Comparison of ENCODE assay signal across 13 cellular contexts in the genomic region with DNA sequence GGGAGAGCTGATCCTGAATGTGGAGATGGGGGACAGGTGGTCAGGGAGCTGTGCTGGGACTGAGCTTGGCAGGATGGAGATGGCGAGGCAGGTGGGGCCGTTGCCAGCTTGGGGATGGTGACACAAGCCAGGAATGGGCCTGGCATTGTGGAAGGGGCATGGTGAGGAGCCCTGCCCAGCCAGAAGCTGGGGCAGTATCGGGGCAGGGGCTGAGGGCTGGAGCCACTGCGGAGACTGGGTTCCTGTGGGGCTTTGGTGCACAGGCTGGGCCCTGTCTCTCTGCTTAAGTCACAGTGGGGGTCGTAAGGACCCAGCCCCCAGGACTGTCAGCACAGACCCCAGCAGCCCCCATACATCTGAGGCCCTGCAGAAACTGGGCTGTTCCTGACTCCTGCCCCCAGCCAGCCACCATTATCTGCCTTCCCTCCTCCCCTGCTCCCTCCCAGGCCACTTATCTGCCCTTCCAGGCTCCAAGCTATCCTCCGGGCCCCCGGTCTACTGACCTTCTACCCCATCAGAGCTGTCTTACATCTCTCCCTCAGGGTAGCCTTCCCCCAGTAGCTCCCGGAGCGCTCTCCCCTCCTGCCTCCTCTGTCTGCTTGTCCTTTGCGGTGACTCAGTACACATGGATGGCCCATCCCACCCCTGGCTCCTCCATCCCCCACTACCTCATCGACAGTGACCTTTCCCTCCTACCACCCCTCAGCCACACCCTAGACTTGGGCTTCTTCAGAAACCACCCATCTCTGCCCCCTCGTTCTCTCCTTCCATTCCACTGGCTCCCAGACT. TPM values are rescaled to one million over a fixed set of nuclear protein-coding genes. Genes with fewer than 3 reads are reported as not detected.
A peak's percentile ranks its signal among the peaks of the same experiment; 100 is the strongest.
DNase-seq lines count a peak whose midpoint lies in the region; ATAC-seq, FAIRE-seq and TF ChIP-seq lines count a peak whose summit lies in the region.
"Had no signal": no experiment of that assay in that cellular context is flagged by ENCODE, and none has a peak within 500 bp of the region (broad histone marks: within the 10 kb centered on the region; RNA-seq: fewer than 3 reads in every experiment).

No MANE protein-coding gene starts in this region.

- no peak overlapping the region for H3K4me3 Mint-ChIP-seq in stimulated activated memory B cell treated with anti-CD40 and anti-IgM and Interleukin-4, amounts not matched to agents 10 μg/mL and 1 μg/mL and 100 μg/mL, for 72 hours
- H3K4me3 Mint-ChIP-seq in natural killer cell: no peak overlapping the region
- H3K4me3 Mint-ChIP-seq: immature natural killer cell had no signal

- 73 to 86% (median 80%) methylated on average over 12 of the region's 12 CpGs for WGBS in adipose tissue, 3 donors

- intact Hi-C loops in left ventricle myocardium superior (cut with micrococcal nuclease): loop anchor here (10.0 kb wide), 1 partner anchor 53 kb away; the partner anchor contains the start of gene ZCCHC24
- intact Hi-C loops in gastrocnemius medialis (cut with DNase I; ENCODE audit: low total_unique reads): no loop called here
- intact Hi-C loops in natural killer cell (cut with micrococcal nuclease): no loop called here

- H3K27me3 ChIP-seq in gastrocnemius medialis: no peaks in the 10 kb centered on the region

- TF ChIP-seq POLR2A in GM12892 (IDR thresholded peaks at IDR 0.05; ENCODE audit: low read depth, low read length) (no peak), gastrocnemius medialis (IDR thresholded peaks at IDR 0.05) (no peak)

- peaks cover 16 to 29% of the 10 kb centered on the region in 2 donors for H3K4me1 ChIP-seq in gastrocnemius medialis

- H3K27ac Mint-ChIP-seq in stimulated activated memory B cell treated with anti-CD40 and anti-IgM and Interleukin-4, amounts not matched to agents 10 μg/mL and 1 μg/mL and 100 μg/mL, for 72 hours: no peak overlapping the region
- no peak overlapping the region for H3K27ac Mint-ChIP-seq in natural killer cell
- H3K27ac Mint-ChIP-seq: immature natural killer cell had no signal

- H3K27ac ChIP-seq in adipose tissue (ENCODE audit: low read depth, low read length) (peak overlapping the region; percentile 43), gastrocnemius medialis (peak overlapping the region in 3 of 4 donors; percentile 22 to 28 (median 27))

- no peaks in the 10 kb centered on the region for H3K36me3 Mint-ChIP-seq in stimulated activated memory B cell treated with anti-CD40 and anti-IgM and Interleukin-4, amounts not matched to agents 10 μg/mL and 1 μg/mL and 100 μg/mL, for 72 hours
- H3K36me3 Mint-ChIP-seq in natural killer cell: no peaks in the 10 kb centered on the region

- FAIRE-seq in GM12892 (lab: Jason Lieb, UNC): no peak
- FAIRE-seq: GM12878 had no signal

- H3K36me3 ChIP-seq in gastrocnemius medialis: peaks cover 0 to 19% of the 10 kb centered on the region in 2 donors

- in situ Hi-C loops in gastrocnemius medialis (cut with MboI; ENCODE audit: low sequenced_read_pairs in 4 of 4): no loop called here

- no peak overlapping the region for H3K4me3 ChIP-seq in gastrocnemius medialis
- H3K4me3 ChIP-seq: GM12878 had no signal

- DNase-seq in GM12892 (ENCODE audit: insufficient read length) (peak; percentile 12), left ventricle myocardium superior (no peak), gastrocnemius medialis (peak in 1 of 2 donors; percentile 19), natural killer cell (no peak)
- DNase-seq: COR-L47, immature natural killer cell, NCI-H1105, NCI-H774 had no signal

- no peaks in the 10 kb centered on the region for H3K9me3 ChIP-seq in gastrocnemius medialis

- no peak for TF ChIP-seq CTCF in gastrocnemius medialis (IDR thresholded peaks at IDR 0.05 in 4 of 5, conservative IDR thresholded peaks at IDR 0.05 in 1 of 5)
- no peak for TF ChIP-seq CTCF in natural killer cell (IDR thresholded peaks at IDR 0.05)

- H3K4me1 Mint-ChIP-seq in stimulated activated memory B cell treated with anti-CD40 and anti-IgM and Interleukin-4, amounts not matched to agents 10 μg/mL and 1 μg/mL and 100 μg/mL, for 72 hours: peaks cover 16% of the 10 kb centered on the region
- H3K4me1 Mint-ChIP-seq in natural killer cell: peaks cover 0 to 15% of the 10 kb centered on the region in 2 donors
- H3K4me1 Mint-ChIP-seq: immature natural killer cell had no signal

- H3K27me3 Mint-ChIP-seq in stimulated activated memory B cell treated with anti-CD40 and anti-IgM and Interleukin-4, amounts not matched to agents 10 μg/mL and 1 μg/mL and 100 μg/mL, for 72 hours: no peaks in the 10 kb centered on the region
- no peaks in the 10 kb centered on the region for H3K27me3 Mint-ChIP-seq in natural killer cell (ENCODE audit: low read depth in 2 of 2)

- H3K9me3 Mint-ChIP-seq in stimulated activated memory B cell treated with anti-CD40 and anti-IgM and Interleukin-4, amounts not matched to agents 10 μg/mL and 1 μg/mL and 100 μg/mL, for 72 hours: no peaks in the 10 kb centered on the region
- H3K9me3 Mint-ChIP-seq in natural killer cell: no peaks in the 10 kb centered on the region
- H3K9me3 Mint-ChIP-seq: immature natural killer cell had no signal

- ATAC-seq in left ventricle myocardium superior (peak; percentile 29), gastrocnemius medialis (no peak), natural killer cell (no peak), HG02798 (IDR thresholded peaks at IDR 0.05; ENCODE audit: poor library complexity, unreplicated experiment) (no peak), GM21526 (IDR thresholded peaks at IDR 0.05; ENCODE audit: low FRiP score, unreplicated experiment) (no peak)
- no peak for ATAC-seq in stimulated activated memory B cell treated with anti-CD40 and anti-IgM and Interleukin-4, amounts not matched to agents 10 μg/mL and 1 μg/mL and 100 μg/mL, for 72 hours

RNA-seq across cellular contexts. Expression of gene PPIF, which starts 44.2 kb away (rescaled TPM):
- 71.2 TPM for polyA plus RNA-seq in GM12892 (2012; ENCODE audit: missing spikeins)
- polyA plus RNA-seq in adipose tissue: 100 to 1,000 TPM in 1 of 3 donors, 10 to 100 TPM in 2; 36.1 to 173 (median 64.0) TPM
- total RNA-seq in left ventricle myocardium superior (139 TPM), gastrocnemius medialis (10 to 100 TPM; 39.1 to 82.1 (median 67.9) TPM), natural killer cell (10 to 100 TPM; 59.5 to 99.1 (median 66.3) TPM)

RNA-seq across cellular contexts. Expression of gene ZCCHC24, which starts 54.0 kb away (rescaled TPM):
- polyA plus RNA-seq in GM12892 (2012; ENCODE audit: missing spikeins): 0.32 TPM
- 100 to 1,000 TPM in 1 of 3 donors, 10 to 100 TPM in 1, 1 to 10 TPM in 1; 7.4 to 121 (median 60.8) TPM for polyA plus RNA-seq in adipose tissue
- total RNA-seq in left ventricle myocardium superior (49.0 TPM), gastrocnemius medialis (100 to 1,000 TPM in 1 of 4 donors, 10 to 100 TPM in 3; 59.6 to 122 (median 84.5) TPM), natural killer cell (1 to 10 TPM; 2.8 to 4.0 (median 3.6) TPM)
